15 cellular contexts compared by ENCODE assay signal in the genomic region with DNA sequence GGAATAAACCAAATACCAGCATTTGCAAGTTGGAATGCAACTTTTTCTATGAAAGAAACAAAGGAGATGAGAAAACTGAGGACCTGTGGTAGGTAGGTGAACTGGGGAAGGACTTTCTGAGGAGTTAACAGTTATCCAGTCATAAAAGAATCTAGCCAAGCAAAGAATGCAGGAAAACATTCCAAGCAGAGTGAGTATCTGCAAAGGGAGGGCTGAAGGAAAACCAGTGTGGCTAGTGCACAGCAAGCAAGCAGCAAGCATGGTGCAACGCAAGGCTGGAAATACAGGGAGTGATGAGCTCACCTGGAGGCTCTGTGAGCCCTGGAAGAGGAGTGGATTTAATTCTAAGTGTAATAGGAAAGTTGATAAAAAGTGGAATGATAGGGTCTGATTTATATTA. TPM values are rescaled to one million over a fixed set of nuclear protein-coding genes. Genes with fewer than 3 reads are reported as not detected.
DNase-seq lines count a peak whose midpoint lies in the region; ATAC-seq, FAIRE-seq and TF ChIP-seq lines count a peak whose summit lies in the region.
"Had no signal": no experiment of that assay in that cellular context is flagged by ENCODE, and none has a peak within 500 bp of the region (broad histone marks: within the 10 kb centered on the region; RNA-seq: fewer than 3 reads in every experiment).

No MANE protein-coding gene starts in this region.

- H3K4me1 Mint-ChIP-seq in MCF 10A (ENCODE audit: insufficient read depth, unreplicated experiment) = peaks cover 4% of the 10 kb centered on the region
- H3K4me1 Mint-ChIP-seq: memory B cell had no signal

- H3K4me2 ChIP-seq in mammary epithelial cell (ENCODE audit: insufficient read depth, low read depth, low read length) = no peak overlapping the region
- H3K4me2 ChIP-seq in hepatocyte = no peak overlapping the region

- H3K4me3 Mint-ChIP-seq in MCF 10A (ENCODE audit: unreplicated experiment) = no peak overlapping the region
- H3K4me3 Mint-ChIP-seq: dendritic cell treated with granulocyte-macrophage colony-stimulating factor and Interleukin-4, amounts not matched to agents 40 ng/mL and 50 ng/mL, for 4 days; memory B cell had no signal

- ATAC-seq in HG03280 (IDR thresholded peaks at IDR 0.05; ENCODE audit: unreplicated experiment) = no peak

- in situ Hi-C loops in mammary epithelial cell (cut with MboI; ENCODE audit: low sequenced_read_pairs in 2 of 2) = loop anchor here in 1 of 2 donors (25.0 kb wide), 1 partner anchor 462 kb away; no protein-coding TSS in a partner anchor

- H3K27ac ChIP-seq in mammary epithelial cell (ENCODE audit: insufficient read depth, low read depth, low read length) (no peak overlapping the region), hepatocyte (no peak overlapping the region)
- H3K27ac ChIP-seq: ovary had no signal

- dilution Hi-C loops in mammary epithelial cell (cut with HindIII; ENCODE audit: low sequenced_read_pairs) = no loop called here

- CTCF ChIA-PET in mammary epithelial cell (lab: Charles Lee; ENCODE audit: low non-redundant PET) (interaction anchor here (0.6 kb wide), 1 partner anchor 181 kb away, joined by 3 read pairs; no protein-coding TSS in a partner anchor), MCF 10A (lab: Yijun Ruan, JAX) (no interaction called here)

- DNase-seq in mammary epithelial cell (peak; percentile 43), MCF 10A (ENCODE audit: unreplicated experiment) (no peak), astrocyte of the hippocampus (ENCODE audit: low read depth, low spot score) (peak; percentile 82), hepatocyte (ENCODE audit: low spot score) (peak; percentile 30), urothelium cell line (ENCODE audit: low spot score) (peak; percentile 76), inferior parietal cortex (ENCODE audit: extremely low spot score) (no peak), NCI-H2081 (lab: John Stamatoyannopoulos, UW) (no peak)
- DNase-seq: activated gamma-delta T cell, DMS79, KBM-7, NCI-H1930, ovary had no signal

- H4K20me1 ChIP-seq in mammary epithelial cell (ENCODE audit: insufficient read depth, low read length) = no peaks in the 10 kb centered on the region
- no peaks in the 10 kb centered on the region for H4K20me1 ChIP-seq in hepatocyte (ENCODE audit: insufficient read depth, poor library complexity, severe bottlenecking)

- H3K36me3 ChIP-seq in mammary epithelial cell (ENCODE audit: insufficient read depth, low read length) = no peaks in the 10 kb centered on the region
- H3K36me3 ChIP-seq in hepatocyte (replicated peaks; ENCODE audit: insufficient read depth, low read depth) = no peaks in the 10 kb centered on the region
- H3K36me3 ChIP-seq: ovary had no signal

- BruUV-seq in mammary epithelial cell (replicated peaks; lab: Mats Ljungman, UMichigan) (no TSS peak), MCF 10A (replicated peaks; lab: Mats Ljungman, UMichigan) (no TSS peak)

- H3K4me1 ChIP-seq in mammary epithelial cell (ENCODE audit: insufficient read depth, low read length) (no peaks in the 10 kb centered on the region), hepatocyte (ENCODE audit: insufficient read depth) (no peaks in the 10 kb centered on the region)

- H3K9me3 ChIP-seq in mammary epithelial cell (replicated peaks; ENCODE audit: insufficient read depth, low read length) (no peaks in the 10 kb centered on the region), hepatocyte (ENCODE audit: low read depth) (no peaks in the 10 kb centered on the region)
- H3K9me3 ChIP-seq: ovary had no signal

- TF ChIP-seq CTCF in mammary epithelial cell (conservative IDR thresholded peaks at IDR 0.05 in 1 of 2, IDR thresholded peaks at IDR 0.05 in 1 of 2; ENCODE audit: extremely low read depth in 1 of 2, insufficient read depth in 1 of 2, low read depth in 1 of 2, low read length in 2 of 2) (no peak), MCF 10A (IDR thresholded peaks at IDR 0.05; ENCODE audit: unreplicated experiment) (no peak), hepatocyte (IDR thresholded peaks at IDR 0.05; ENCODE audit: poor library complexity) (no peak)

- H3K27me3 ChIP-seq in mammary epithelial cell (ENCODE audit: insufficient read depth, low read length) = no peaks in the 10 kb centered on the region
- H3K27me3 ChIP-seq in hepatocyte = no peaks in the 10 kb centered on the region
- H3K27me3 ChIP-seq: ovary had no signal

- no peaks in the 10 kb centered on the region for H3K79me2 ChIP-seq in mammary epithelial cell (ENCODE audit: insufficient read depth, low read length)
- no peaks in the 10 kb centered on the region for H3K79me2 ChIP-seq in hepatocyte

- H3K9ac ChIP-seq in mammary epithelial cell (ENCODE audit: insufficient read depth, low read length) = no peak overlapping the region

- no peaks in the 10 kb centered on the region for H3K27me3 Mint-ChIP-seq in MCF 10A (ENCODE audit: insufficient read depth, unreplicated experiment)
- H3K27me3 Mint-ChIP-seq: dendritic cell treated with granulocyte-macrophage colony-stimulating factor and Interleukin-4, amounts not matched to agents 40 ng/mL and 50 ng/mL, for 4 days; memory B cell had no signal

- no peaks in the 10 kb centered on the region for H3K36me3 Mint-ChIP-seq in MCF 10A (ENCODE audit: insufficient read depth, unreplicated experiment)
- H3K36me3 Mint-ChIP-seq: memory B cell had no signal

- H3K4me3 ChIP-seq in mammary epithelial cell (replicated peaks in 1 of 3; ENCODE audit: insufficient read depth in 1 of 3, low read depth in 2 of 3, low read length in 3 of 3) (no peak overlapping the region), hepatocyte (no peak overlapping the region)
- H3K4me3 ChIP-seq: ovary had no signal

- POLR2A ChIA-PET in MCF 10A (lab: Yijun Ruan, JAX) = no interaction called here

- WGBS in mammary epithelial cell (ENCODE audit: low coverage, missing lambda C conversion rate) = 50% methylated on average over 1 of the region's 1 CpG
- WGBS in hepatocyte (ENCODE audit: low lambda C conversion rate, missing lambda C conversion rate) = 89% methylated on average over 1 of the region's 1 CpG

- H3K27ac Mint-ChIP-seq in MCF 10A (ENCODE audit: low read depth, unreplicated experiment) = no peak overlapping the region
- H3K27ac Mint-ChIP-seq: dendritic cell treated with granulocyte-macrophage colony-stimulating factor and Interleukin-4, amounts not matched to agents 40 ng/mL and 50 ng/mL, for 4 days; memory B cell had no signal

- intact Hi-C loops in mammary epithelial cell (cut with micrococcal nuclease) = no loop called here
- intact Hi-C loops in MCF 10A (cut with micrococcal nuclease) = no loop called here

- H2AFZ ChIP-seq in mammary epithelial cell (ENCODE audit: low read depth, low read length) (no peak overlapping the region), hepatocyte (no peak overlapping the region)

- H3K9me2 ChIP-seq in hepatocyte (replicated peaks; ENCODE audit: insufficient read depth) = no peaks in the 10 kb centered on the region

- H3K9me3 Mint-ChIP-seq in MCF 10A (ENCODE audit: unreplicated experiment) = no peaks in the 10 kb centered on the region
- H3K9me3 Mint-ChIP-seq: dendritic cell treated with granulocyte-macrophage colony-stimulating factor and Interleukin-4, amounts not matched to agents 40 ng/mL and 50 ng/mL, for 4 days; memory B cell had no signal

- FAIRE-seq in urothelium cell line (lab: Jason Lieb, UNC) = peak; percentile 50

RNA-seq across cellular contexts. Expression of gene RTKN2, which starts 44.0 kb away (rescaled TPM):
- total RNA-seq in mammary epithelial cell = 1 to 10 TPM; 2.7 to 4.5 TPM
- polyA plus RNA-seq in mammary epithelial cell = 1.4 TPM
- polyA minus RNA-seq in mammary epithelial cell = 7.0 TPM
- 1.6 and 2.6 TPM in 2 replicates for total RNA-seq in MCF 10A (2022)
- total RNA-seq in hepatocyte = 5.3 and 6.6 TPM in 2 replicates
- 0.68 and 2.2 TPM in 2 replicates for polyA plus RNA-seq in hepatocyte

Comparison
In these comparisons a context has a peak if more than half of its experiments do, and no peak if none do; other contexts are left out.
1. DNase-seq: peak in mammary epithelial cell (single experiment), astrocyte of the hippocampus (single experiment), hepatocyte (single experiment) and urothelium cell line (single experiment); none in MCF 10A (single experiment), inferior parietal cortex (single experiment) and NCI-H2081 (0 of 2).